In the genomic region with DNA sequence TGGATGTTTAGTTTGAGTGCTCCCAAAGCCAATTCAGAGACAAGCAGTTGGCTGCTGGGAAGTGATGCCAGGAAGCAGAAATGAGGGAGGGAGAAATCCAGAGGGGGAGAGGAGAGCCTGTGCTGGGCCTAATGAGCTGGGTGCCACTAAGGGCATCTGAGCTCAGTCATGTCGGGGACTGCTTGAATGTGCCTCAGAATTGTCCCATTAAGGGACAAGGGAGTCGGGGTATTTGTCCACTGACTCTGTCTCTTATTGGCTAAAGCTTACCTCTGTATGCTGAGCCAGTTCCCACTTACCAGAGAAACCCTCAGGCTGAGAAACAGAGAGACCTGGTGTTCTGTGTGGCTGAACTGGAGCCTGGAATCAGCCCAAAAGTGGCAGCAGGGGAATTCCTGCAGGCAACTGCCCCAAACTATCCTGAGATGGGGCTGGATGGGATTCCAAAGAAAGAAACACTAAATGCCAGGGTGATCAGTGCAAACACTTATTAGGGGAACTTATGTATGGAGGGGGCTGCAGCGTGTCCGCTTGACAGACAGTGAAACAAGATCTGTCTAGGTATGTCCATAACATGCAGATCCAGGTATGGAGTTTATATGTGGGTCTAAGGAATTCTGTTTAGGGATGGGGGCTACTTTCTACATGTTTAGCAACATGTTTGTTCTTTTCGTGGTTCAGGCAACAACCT, we compare ENCODE assay signal across 20 cellular contexts. TPM values are rescaled to one million over a fixed set of nuclear protein-coding genes. Genes with fewer than 3 reads are reported as not detected.
A peak's percentile ranks its signal among the peaks of the same experiment; 100 is the strongest.
DNase-seq lines count a peak whose midpoint lies in the region; ATAC-seq and TF ChIP-seq lines count a peak whose summit lies in the region.
"Had no signal": no experiment of that assay in that cellular context is flagged by ENCODE, and none has a peak within 500 bp of the region (broad histone marks: within the 10 kb centered on the region; RNA-seq: fewer than 3 reads in every experiment).

No MANE protein-coding gene starts in this region.

- H3K9me3 Mint-ChIP-seq in osteocyte (ENCODE audit: unreplicated experiment): no peaks in the 10 kb centered on the region
- H3K9me3 Mint-ChIP-seq: activated CD4-positive, alpha-beta T cell treated with anti-CD3 and anti-CD28 coated beads, Interleukin-2, amount 10 ng/mL, durations not matched to agents 24 days and 14 days; activated naive CD8-positive, alpha-beta T cell treated with anti-CD3 and anti-CD28 coated beads, Interleukin-2, amount 50 U/mL, for 24 hours; activated T-helper 2 cell treated with anti-CD3 and anti-CD28 coated beads, Interferon-gamma antibody, Interleukin-2, Interleukin-4, amounts not matched to agents 10 μg/mL and 5 μg/mL and 100 μg/mL, durations not matched to agents 14 hours and 24 hours and 36 hours had no signal

- H3K4me1 Mint-ChIP-seq in osteocyte (ENCODE audit: unreplicated experiment): peaks cover 24% of the 10 kb centered on the region

- H3K27me3 ChIP-seq in heart left ventricle (no peaks in the 10 kb centered on the region), heart right ventricle (no peaks in the 10 kb centered on the region)

- H3K9me3 ChIP-seq in heart left ventricle: no peaks in the 10 kb centered on the region
- H3K9me3 ChIP-seq in heart right ventricle: no peaks in the 10 kb centered on the region

- no peaks in the 10 kb centered on the region for H3K36me3 ChIP-seq in heart left ventricle
- no peaks in the 10 kb centered on the region for H3K36me3 ChIP-seq in heart right ventricle

- H3K27ac ChIP-seq in heart left ventricle (peak overlapping the region in 4 of 12 donors; percentile 16 to 50 (median 27)), heart right ventricle (peak overlapping the region in 3 of 10 donors; percentile 6 to 52 (median 35))

- peaks cover 0 to 31% (median 15%) of the 10 kb centered on the region in 12 donors for H3K4me1 ChIP-seq in heart left ventricle
- peaks cover 0 to 29% (median 24%) of the 10 kb centered on the region in 9 donors for H3K4me1 ChIP-seq in heart right ventricle

- H3K36me3 Mint-ChIP-seq in osteocyte (ENCODE audit: unreplicated experiment): no peaks in the 10 kb centered on the region

- H3K27me3 Mint-ChIP-seq in osteocyte (ENCODE audit: unreplicated experiment): no peaks in the 10 kb centered on the region
- H3K27me3 Mint-ChIP-seq: activated CD4-positive, alpha-beta T cell treated with anti-CD3 and anti-CD28 coated beads, Interleukin-2, amount 10 ng/mL, durations not matched to agents 24 days and 14 days; activated naive CD8-positive, alpha-beta T cell treated with anti-CD3 and anti-CD28 coated beads, Interleukin-2, amount 50 U/mL, for 24 hours; progenitor cell of endocrine pancreas had no signal

- H3K4me3 Mint-ChIP-seq in osteocyte (ENCODE audit: unreplicated experiment): no peak overlapping the region
- H3K4me3 Mint-ChIP-seq: activated CD4-positive, alpha-beta T cell treated with anti-CD3 and anti-CD28 coated beads, Interleukin-2, amount 10 ng/mL, durations not matched to agents 24 days and 14 days; activated naive CD8-positive, alpha-beta T cell treated with anti-CD3 and anti-CD28 coated beads, Interleukin-2, amount 50 U/mL, for 24 hours had no signal

- DNase-seq in heart left ventricle (no peak), cardiac septum (ENCODE audit: low spot score) (no peak), heart right ventricle (no peak), osteocyte (ENCODE audit: extremely low spot score, unreplicated experiment) (no peak), NCI-H2081 (lab: John Stamatoyannopoulos, UW) (no peak), GM20000 (ENCODE audit: low spot score) (no peak)
- DNase-seq: ACHN; activated CD4-positive, alpha-beta T cell treated with anti-CD3 and anti-CD28 coated beads, Interleukin-2, amount 10 ng/mL, durations not matched to agents 24 days and 14 days; activated naive CD8-positive, alpha-beta T cell treated with anti-CD3 and anti-CD28 coated beads, Interleukin-2, amount 50 U/mL, for 24 hours; foreskin melanocyte; NCI-H1092 treated with DMSO at 0.1 percent for 48 hours; NCI-H2081 treated with DMSO at 0.1 percent for 48 hours; NCI-H510A treated with DMSO at 0.1 percent for 48 hours; SHP77 treated with DMSO at 0.1 percent for 48 hours; T-helper 2 cell had no signal

- ATAC-seq in heart left ventricle (peak; percentile 30 to 45 (median 37)), heart right ventricle (peak in 6 of 8 donors; percentile 20 to 57 (median 37)), GM19328 (IDR thresholded peaks at IDR 0.05; ENCODE audit: unreplicated experiment) (no peak), GM19452 (IDR thresholded peaks at IDR 0.05; ENCODE audit: unreplicated experiment) (no peak)
- ATAC-seq: activated naive CD8-positive, alpha-beta T cell treated with anti-CD3 and anti-CD28 coated beads, Interleukin-2, amount 50 U/mL, for 24 hours; HCT116 had no signal

- TF ChIP-seq POLR2A in heart left ventricle (IDR thresholded peaks at IDR 0.05): no peak

- H3K4me3 ChIP-seq in heart left ventricle: no peak overlapping the region
- no peak overlapping the region for H3K4me3 ChIP-seq in heart right ventricle

- peak overlapping the region; percentile 19 for H3K27ac Mint-ChIP-seq in osteocyte (ENCODE audit: unreplicated experiment)
- H3K27ac Mint-ChIP-seq: activated CD4-positive, alpha-beta T cell treated with anti-CD3 and anti-CD28 coated beads, Interleukin-2, amount 10 ng/mL, durations not matched to agents 24 days and 14 days; activated naive CD8-positive, alpha-beta T cell treated with anti-CD3 and anti-CD28 coated beads, Interleukin-2, amount 50 U/mL, for 24 hours; activated T-helper 2 cell treated with anti-CD3 and anti-CD28 coated beads, Interferon-gamma antibody, Interleukin-2, Interleukin-4, amounts not matched to agents 10 μg/mL and 5 μg/mL and 100 μg/mL, durations not matched to agents 14 hours and 24 hours and 36 hours; progenitor cell of endocrine pancreas had no signal

- 59 to 72% (median 64%) methylated on average over 5 of the region's 5 CpGs for WGBS in heart left ventricle, 4 donors
- WGBS in heart right ventricle, 2 donors: 59 to 62% methylated on average over 5 of the region's 5 CpGs

- no peak for TF ChIP-seq CTCF in heart left ventricle (IDR thresholded peaks at IDR 0.05)
- TF ChIP-seq CTCF in heart right ventricle (IDR thresholded peaks at IDR 0.05): no peak
- no peak for TF ChIP-seq CTCF in osteocyte (IDR thresholded peaks at IDR 0.05)
- no peak for TF ChIP-seq CTCF in GM20000 (IDR thresholded peaks at IDR 0.05; ENCODE audit: extremely low read depth, missing control alignments)

- intact Hi-C loops in heart left ventricle (cut with DNase I) (loop anchor here in 2 of 10 donors (10.0 kb wide), 2 partner anchors 501 to 691 kb away; partner anchors contain the start of gene THRB (in 1 of the 2)), cardiac septum (cut with DNase I) (loop anchor here (5.0 kb wide), 1 partner anchor 46 kb away; the partner anchor contains the start of gene NR1D2), heart right ventricle (cut with DNase I) (loop anchor here in 4 of 10 donors (10.0 kb wide), 3 partner anchors 99 to 691 kb away; partner anchors contain the start of gene THRB (in 2 of the 4))

RNA-seq across cellular contexts. Expression of gene NR1D2, which starts 48.6 kb away (rescaled TPM):
- total RNA-seq in heart left ventricle (10 to 100 TPM; 16.2 to 62.1 (median 36.5) TPM), cardiac septum (31.0 TPM), heart right ventricle (10 to 100 TPM; 12.4 to 54.7 (median 36.2) TPM), osteocyte (26.4 and 29.2 TPM in 2 replicates)
- polyA plus RNA-seq in heart left ventricle (1 to 10 TPM; 5.6 to 7.5 TPM), heart right ventricle (1 to 10 TPM; 2.8 to 8.3 TPM)

Comparison
In these comparisons a context has a peak if more than half of its experiments do, and no peak if none do; other contexts are left out.
1. ATAC-seq: peak in heart left ventricle (4 of 4) and heart right ventricle (6 of 8); none in GM19328 (single experiment) and GM19452 (single experiment).